ENCODE assay signal across 14 cellular contexts in genomic region chr6:26189905-26190304, GRCh38.
A peak's percentile ranks its signal among the peaks of the same experiment; 100 is the strongest.
DNase-seq lines count a peak whose midpoint lies in the region; ATAC-seq and TF ChIP-seq lines count a peak whose summit lies in the region.
"Had no signal": no experiment of that assay in that cellular context is flagged by ENCODE, and none has a peak within 500 bp of the region (broad histone marks: within the 10 kb centered on the region; RNA-seq: fewer than 3 reads in every experiment).

No MANE protein-coding gene starts in this region.

- H3K4me1 ChIP-seq in RWPE2 (ENCODE audit: insufficient read depth, poor library complexity, severe bottlenecking) = peaks cover 14% of the 10 kb centered on the region

- no peak for TF ChIP-seq CTCF in RWPE2 (IDR thresholded peaks at IDR 0.05; ENCODE audit: poor library complexity, severe bottlenecking)
- TF ChIP-seq CTCF in glutamatergic neuron (IDR thresholded peaks at IDR 0.05; ENCODE audit: partially characterized antibody, unreplicated experiment) = no peak
- TF ChIP-seq CTCF in type B pancreatic cell (conservative IDR thresholded peaks at IDR 0.05) = no peak

- no peaks in the 10 kb centered on the region for H3K4me1 Mint-ChIP-seq in glutamatergic neuron (ENCODE audit: low read depth, unreplicated experiment)
- peaks cover 28% of the 10 kb centered on the region for H3K4me1 Mint-ChIP-seq in type B pancreatic cell (ENCODE audit: unreplicated experiment)

- H3K27me3 Mint-ChIP-seq in glutamatergic neuron (ENCODE audit: unreplicated experiment) = peaks cover 6% of the 10 kb centered on the region
- H3K27me3 Mint-ChIP-seq in type B pancreatic cell = peaks cover 4% of the 10 kb centered on the region

- no peaks in the 10 kb centered on the region for H3K27me3 ChIP-seq in RWPE2 (ENCODE audit: insufficient read depth, poor library complexity, severe bottlenecking)
- H3K27me3 ChIP-seq: BE2C had no signal

- H3K36me3 Mint-ChIP-seq in activated naive CD4-positive, alpha-beta T cell treated with anti-CD3 and anti-CD28 coated beads, Interleukin-2, amount 50 U/mL, for 72 hours = peaks cover 0 to 7% of the 10 kb centered on the region in 2 donors
- H3K36me3 Mint-ChIP-seq in glutamatergic neuron (ENCODE audit: unreplicated experiment) (no peaks in the 10 kb centered on the region), type B pancreatic cell (no peaks in the 10 kb centered on the region)

- H3K9me3 ChIP-seq in RWPE2 (ENCODE audit: severe bottlenecking) = no peaks in the 10 kb centered on the region
- H3K9me3 ChIP-seq: BE2C, left lung had no signal

- peak overlapping the region; percentile 80 for H3K27ac ChIP-seq in RWPE2 (ENCODE audit: poor library complexity, severe bottlenecking)

- peak overlapping the region; percentile 93 to 99 for H3K27ac Mint-ChIP-seq in activated naive CD4-positive, alpha-beta T cell treated with anti-CD3 and anti-CD28 coated beads, Interleukin-2, amount 50 U/mL, for 72 hours
- H3K27ac Mint-ChIP-seq in glutamatergic neuron (ENCODE audit: unreplicated experiment) (no peak overlapping the region), type B pancreatic cell (peak overlapping the region; percentile 25)

- H3K36me3 ChIP-seq in RWPE2 (ENCODE audit: low read depth) = no peaks in the 10 kb centered on the region
- H3K36me3 ChIP-seq: BE2C, left lung had no signal

- no peak for ATAC-seq in activated naive CD4-positive, alpha-beta T cell treated with anti-CD3 and anti-CD28 coated beads, Interleukin-2, amount 50 U/mL, for 72 hours
- no peak for ATAC-seq in RWPE2 (ENCODE audit: low read depth)
- ATAC-seq in HG02623 (IDR thresholded peaks at IDR 0.05; ENCODE audit: unreplicated experiment) = no peak

- no peaks in the 10 kb centered on the region for H3K9me3 Mint-ChIP-seq in activated naive CD4-positive, alpha-beta T cell treated with anti-CD3 and anti-CD28 coated beads, Interleukin-2, amount 50 U/mL, for 72 hours
- H3K9me3 Mint-ChIP-seq in glutamatergic neuron (ENCODE audit: unreplicated experiment) (peaks cover 18% of the 10 kb centered on the region), type B pancreatic cell (no peaks in the 10 kb centered on the region)

- H3K4me3 ChIP-seq in RWPE2 (ENCODE audit: severe bottlenecking) = no peak overlapping the region

- DNase-seq in activated naive CD4-positive, alpha-beta T cell treated with anti-CD3 and anti-CD28 coated beads, Interleukin-2, amount 50 U/mL, for 72 hours (ENCODE audit: low spot score in 2 of 2) = no peak
- DNase-seq in activated naive CD4-positive, alpha-beta T cell treated with Interleukin-2 at 50 U/mL for 16 hours = no peak
- DNase-seq in RWPE2 (ENCODE audit: low spot score) (no peak), glutamatergic neuron (no peak), type B pancreatic cell (ENCODE audit: extremely low spot score, unreplicated experiment) (no peak), Ammon's horn (ENCODE audit: low spot score) (no peak), DMS114 treated with DMSO at 0.1 percent for 48 hours (lab: John Stamatoyannopoulos, UW; ENCODE audit: unreplicated experiment) (no peak)
- DNase-seq: BE2C; effector memory CD4-positive, alpha-beta T cell; left lung; NCI-H2171 treated with DMSO at 0.1 percent for 48 hours; nucleus accumbens; T-helper 9 cell had no signal

- H3K4me3 Mint-ChIP-seq in glutamatergic neuron (ENCODE audit: unreplicated experiment) = peak overlapping the region; percentile 11
- peak overlapping the region; percentile 50 for H3K4me3 Mint-ChIP-seq in type B pancreatic cell
